In genomic region chr2:96249654-96250053, GRCh38 we compare ENCODE assay signal across 15 cellular contexts. TPM values are rescaled to one million over a fixed set of nuclear protein-coding genes. Genes with fewer than 3 reads are reported as not detected.
DNase-seq lines count a peak whose midpoint lies in the region; ATAC-seq and TF ChIP-seq lines count a peak whose summit lies in the region.
"Had no signal": no experiment of that assay in that cellular context is flagged by ENCODE, and none has a peak within 500 bp of the region (broad histone marks: within the 10 kb centered on the region; RNA-seq: fewer than 3 reads in every experiment).

No MANE protein-coding gene starts in this region.

- H3K9me3 ChIP-seq in fibroblast of lung (ENCODE audit: control insufficient read depth, insufficient read depth, low read depth, low read length): no peaks in the 10 kb centered on the region
- H3K9me3 ChIP-seq in skeletal muscle tissue (ENCODE audit: control insufficient read depth in 3 of 3, low read length in 3 of 3): no peaks in the 10 kb centered on the region
- H3K9me3 ChIP-seq in left lung: no peaks in the 10 kb centered on the region
- H3K9me3 ChIP-seq: A549, pancreas, transverse colon had no signal

- H3K36me3 ChIP-seq in fibroblast of lung (ENCODE audit: control insufficient read depth, insufficient read depth, low read length) (peaks cover 11% of the 10 kb centered on the region), skeletal muscle tissue (ENCODE audit: control insufficient read depth in 3 of 3, insufficient read depth in 3 of 3, low read length in 3 of 3) (peaks cover 15 to 25% (median 20%) of the 10 kb centered on the region in 3 donors), left lung (peaks cover 0 to 45% of the 10 kb centered on the region in 2 donors)

- H3K27me3 ChIP-seq in fibroblast of lung (ENCODE audit: control insufficient read depth, insufficient read depth, low read length) (no peaks in the 10 kb centered on the region), skeletal muscle tissue (ENCODE audit: control insufficient read depth in 3 of 3, insufficient read depth in 3 of 3, low read length in 3 of 3) (no peaks in the 10 kb centered on the region), left lung (no peaks in the 10 kb centered on the region)
- H3K27me3 ChIP-seq: pancreas, transverse colon had no signal

- no peak for DNase-seq in activated CD8-positive, alpha-beta memory T cell treated with anti-CD3 and anti-CD28 coated beads, Interleukin-2, amount 10 ng/mL, durations not matched to agents 7 days and 5 days
- no peak for DNase-seq in activated CD8-positive, alpha-beta memory T cell treated with anti-CD3 and anti-CD28 coated beads, Interleukin-2, amount 50 U/mL, for 4 hours
- DNase-seq in fibroblast of lung (ENCODE audit: low read depth in 2 of 2) (peak; percentile 23 to 34), left lung (no peak), T1000 (lab: John Stamatoyannopoulos, UW) (no peak)
- DNase-seq: activated CD4-positive, alpha-beta T cell treated with anti-CD3 and anti-CD28 coated beads, Interleukin-2, amount 50 U/mL, for 1 hour; GDM1; NCI-H526 treated with DMSO at 0.1 percent for 48 hours; pancreas; SW 1271; transverse colon had no signal

- no peak overlapping the region for H2AFZ ChIP-seq in fibroblast of lung (ENCODE audit: low read length)

- CTCF ChIA-PET in activated CD8-positive, alpha-beta memory T cell treated with anti-CD3 and anti-CD28 coated beads, Interleukin-2, amount 10 ng/mL, durations not matched to agents 7 days and 5 days (lab: Charles Lee): no interaction called here

- ATAC-seq in activated CD8-positive, alpha-beta memory T cell treated with anti-CD3 and anti-CD28 coated beads, Interleukin-2, amount 10 ng/mL, durations not matched to agents 7 days and 5 days: no peak
- no peak for ATAC-seq in left lung
- ATAC-seq in GM18868 (IDR thresholded peaks at IDR 0.05; ENCODE audit: unreplicated experiment): no peak
- ATAC-seq: A549, pancreas had no signal

- H3K36me3 Mint-ChIP-seq in activated CD8-positive, alpha-beta memory T cell treated with anti-CD3 and anti-CD28 coated beads, Interleukin-2, amount 10 ng/mL, durations not matched to agents 7 days and 5 days: peaks cover 26% of the 10 kb centered on the region
- peaks cover 14% of the 10 kb centered on the region for H3K36me3 Mint-ChIP-seq in IgD-negative memory B cell

- no peaks in the 10 kb centered on the region for H3K79me2 ChIP-seq in fibroblast of lung (ENCODE audit: control insufficient read depth, insufficient read depth, low read length)

- no peak overlapping the region for H3K9ac ChIP-seq in fibroblast of lung (ENCODE audit: insufficient read depth, low read length)
- H3K9ac ChIP-seq in skeletal muscle tissue (ENCODE audit: low read depth in 1 of 3, low read length in 3 of 3): peak overlapping the region in 1 of 3 donors; percentile 20

- peak overlapping the region; percentile 17 for H3K27ac Mint-ChIP-seq in activated CD8-positive, alpha-beta memory T cell treated with anti-CD3 and anti-CD28 coated beads, Interleukin-2, amount 10 ng/mL, durations not matched to agents 7 days and 5 days
- H3K27ac Mint-ChIP-seq in IgD-negative memory B cell: peak overlapping the region in 2 of 3 donors; percentile 15 to 95

- no peaks in the 10 kb centered on the region for H4K20me1 ChIP-seq in fibroblast of lung (ENCODE audit: control insufficient read depth, extremely low read depth, insufficient read depth, low read length)

- H3K4me1 ChIP-seq in fibroblast of lung (ENCODE audit: control insufficient read depth, extremely low read depth, insufficient read depth, low read length) (peaks cover 18% of the 10 kb centered on the region), skeletal muscle tissue (ENCODE audit: control insufficient read depth in 3 of 3, insufficient read depth in 3 of 3, low read length in 3 of 3) (peaks cover 58 to 81% (median 74%) of the 10 kb centered on the region in 3 donors), left lung (peaks cover 6 to 90% of the 10 kb centered on the region in 2 donors)
- H3K4me1 ChIP-seq: pancreas had no signal

- H3K4me3 ChIP-seq in fibroblast of lung (replicated peaks in 1 of 4; ENCODE audit: control extremely low read depth in 1 of 4, insufficient read depth in 1 of 4, low read depth in 3 of 4, low read length in 4 of 4): no peak overlapping the region
- H3K4me3 ChIP-seq in skeletal muscle tissue (ENCODE audit: low read length in 3 of 3): no peak overlapping the region
- H3K4me3 ChIP-seq in left lung: no peak overlapping the region
- H3K4me3 ChIP-seq: A549, pancreas, transverse colon had no signal

- no peaks in the 10 kb centered on the region for H3K27me3 Mint-ChIP-seq in activated CD8-positive, alpha-beta memory T cell treated with anti-CD3 and anti-CD28 coated beads, Interleukin-2, amount 10 ng/mL, durations not matched to agents 7 days and 5 days
- H3K27me3 Mint-ChIP-seq in IgD-negative memory B cell: no peaks in the 10 kb centered on the region

- H3K27ac ChIP-seq in fibroblast of lung (ENCODE audit: insufficient read depth, low read length): peak overlapping the region; percentile 19
- H3K27ac ChIP-seq in skeletal muscle tissue (ENCODE audit: low read depth, low read length): peak overlapping the region; percentile 62
- H3K27ac ChIP-seq in left lung: no peak overlapping the region
- H3K27ac ChIP-seq: A549, pancreas, transverse colon had no signal

- peaks cover 47% of the 10 kb centered on the region for H3K4me1 Mint-ChIP-seq in activated CD8-positive, alpha-beta memory T cell treated with anti-CD3 and anti-CD28 coated beads, Interleukin-2, amount 10 ng/mL, durations not matched to agents 7 days and 5 days
- H3K4me1 Mint-ChIP-seq in IgD-negative memory B cell: peaks cover 14 to 23% (median 21%) of the 10 kb centered on the region in 3 donors

- H3K4me2 ChIP-seq in fibroblast of lung (ENCODE audit: extremely low read depth, insufficient read depth, low read length): no peak overlapping the region
- H3K4me2 ChIP-seq: A549 had no signal

- intact Hi-C loops in left lung (cut with DNase I): no loop called here

- no peaks in the 10 kb centered on the region for H3K9me3 Mint-ChIP-seq in activated CD8-positive, alpha-beta memory T cell treated with anti-CD3 and anti-CD28 coated beads, Interleukin-2, amount 10 ng/mL, durations not matched to agents 7 days and 5 days (ENCODE audit: low read depth)
- H3K9me3 Mint-ChIP-seq in IgD-negative memory B cell: no peaks in the 10 kb centered on the region

- H3K4me3 Mint-ChIP-seq in activated CD8-positive, alpha-beta memory T cell treated with anti-CD3 and anti-CD28 coated beads, Interleukin-2, amount 10 ng/mL, durations not matched to agents 7 days and 5 days: no peak overlapping the region
- no peak overlapping the region for H3K4me3 Mint-ChIP-seq in IgD-negative memory B cell

- TF ChIP-seq CTCF in fibroblast of lung (conservative IDR thresholded peaks at IDR 0.05 in 1 of 2, IDR thresholded peaks at IDR 0.05 in 1 of 2; ENCODE audit: low read depth in 1 of 2, low read length in 2 of 2) (no peak), left lung (IDR thresholded peaks at IDR 0.05) (no peak)

RNA-seq across cellular contexts. Expression of gene TMEM127, which starts 16.1 kb away (rescaled TPM):
- total RNA-seq in activated CD8-positive, alpha-beta memory T cell treated with anti-CD3 and anti-CD28 coated beads, Interleukin-2, amount 10 ng/mL, durations not matched to agents 7 days and 5 days: 10 to 100 TPM; 32.7 to 36.9 TPM
- 41.7 TPM for polyA plus RNA-seq in IgD-negative memory B cell
- total RNA-seq in fibroblast of lung: 15.2 and 20.8 TPM in 2 replicates
- polyA plus RNA-seq in fibroblast of lung: 48.0 and 54.8 TPM in 2 replicates
- polyA plus RNA-seq in fibroblast of lung (2012): 38.2 and 39.0 TPM in 2 replicates
- 147 and 217 TPM in 2 replicates for polyA minus RNA-seq in fibroblast of lung (ENCODE audit: low replicate concordance)
- total RNA-seq in skeletal muscle tissue: 8.9 TPM
- total RNA-seq in left lung: 10 to 100 TPM; 66.1 to 79.9 TPM

RNA-seq across cellular contexts. Expression of gene CIAO1, which starts 16.4 kb away (rescaled TPM):
- total RNA-seq in activated CD8-positive, alpha-beta memory T cell treated with anti-CD3 and anti-CD28 coated beads, Interleukin-2, amount 10 ng/mL, durations not matched to agents 7 days and 5 days: 10 to 100 TPM; 67.0 to 76.8 TPM
- polyA plus RNA-seq in IgD-negative memory B cell (83.5 TPM), fibroblast of lung (57.4 and 67.8 TPM in 2 replicates)
- total RNA-seq in fibroblast of lung (85.3 and 101 TPM in 2 replicates), skeletal muscle tissue (51.1 TPM), left lung (10 to 100 TPM; 59.8 to 69.1 TPM)
- 36.4 and 48.2 TPM in 2 replicates for polyA plus RNA-seq in fibroblast of lung (2012)
- 124 and 152 TPM in 2 replicates for polyA minus RNA-seq in fibroblast of lung (ENCODE audit: low replicate concordance)

RNA-seq across cellular contexts. Expression of gene STARD7, which starts 41.0 kb away (rescaled TPM):
- 100 to 1,000 TPM; 131 to 180 TPM for total RNA-seq in activated CD8-positive, alpha-beta memory T cell treated with anti-CD3 and anti-CD28 coated beads, Interleukin-2, amount 10 ng/mL, durations not matched to agents 7 days and 5 days
- polyA plus RNA-seq in IgD-negative memory B cell (193 TPM), fibroblast of lung (109 and 114 TPM in 2 replicates)
- total RNA-seq in fibroblast of lung (71.7 and 121 TPM in 2 replicates), skeletal muscle tissue (185 TPM), left lung (100 to 1,000 TPM; 132 to 142 TPM)
- polyA plus RNA-seq in fibroblast of lung (2012): 69.2 and 75.6 TPM in 2 replicates
- 33.7 and 41.9 TPM in 2 replicates for polyA minus RNA-seq in fibroblast of lung (ENCODE audit: low replicate concordance)

RNA-seq across cellular contexts. Expression of gene SNRNP200, which starts 55.7 kb away (rescaled TPM):
- total RNA-seq in activated CD8-positive, alpha-beta memory T cell treated with anti-CD3 and anti-CD28 coated beads, Interleukin-2, amount 10 ng/mL, durations not matched to agents 7 days and 5 days: 100 to 1,000 TPM; 170 to 182 TPM
- polyA plus RNA-seq in IgD-negative memory B cell (79.3 TPM), fibroblast of lung (65.0 and 102 TPM in 2 replicates)
- total RNA-seq in fibroblast of lung (39.8 and 49.4 TPM in 2 replicates), skeletal muscle tissue (60.5 TPM), left lung (10 to 100 TPM; 82.7 to 96.1 TPM)
- polyA plus RNA-seq in fibroblast of lung (2012): 65.1 and 91.1 TPM in 2 replicates
- polyA minus RNA-seq in fibroblast of lung (ENCODE audit: low replicate concordance): 338 and 339 TPM in 2 replicates

Comparison
In these comparisons a context has a peak if more than half of its experiments do, and no peak if none do; other contexts are left out.
1. DNase-seq: peak in fibroblast of lung (2 of 2); none in activated CD8-positive, alpha-beta memory T cell treated with anti-CD3 and anti-CD28 coated beads, Interleukin-2, amount 10 ng/mL, durations not matched to agents 7 days and 5 days (single experiment), activated CD8-positive, alpha-beta memory T cell treated with anti-CD3 and anti-CD28 coated beads, Interleukin-2, amount 50 U/mL, for 4 hours (single experiment), left lung (0 of 2) and T1000 (single experiment).
2. H3K27ac ChIP-seq: peak in fibroblast of lung (single experiment) and skeletal muscle tissue (single experiment); none in left lung (0 of 2).